In genomic region chr14:91149462-91149861, GRCh38 we compare ENCODE assay signal across 10 cellular contexts. TPM values are rescaled to one million over a fixed set of nuclear protein-coding genes. Genes with fewer than 3 reads are reported as not detected.
DNase-seq lines count a peak whose midpoint lies in the region; TF ChIP-seq lines count a peak whose summit lies in the region.
"Had no signal": no experiment of that assay in that cellular context is flagged by ENCODE, and none has a peak within 500 bp of the region (broad histone marks: within the 10 kb centered on the region; RNA-seq: fewer than 3 reads in every experiment).

No MANE protein-coding gene starts in this region.

- H3K4me3 Mint-ChIP-seq in neural progenitor cell = no peak overlapping the region
- H3K4me3 Mint-ChIP-seq: CD4-positive, CD25-positive, alpha-beta regulatory T cell; mesothelial cell of epicardium had no signal

- no peaks in the 10 kb centered on the region for H3K9me3 Mint-ChIP-seq in neural progenitor cell
- H3K9me3 Mint-ChIP-seq: CD4-positive, CD25-positive, alpha-beta regulatory T cell; mesothelial cell of epicardium had no signal

- H3K79me2 ChIP-seq in mammary epithelial cell (ENCODE audit: insufficient read depth, low read length) (no peaks in the 10 kb centered on the region), neural progenitor cell (ENCODE audit: low read depth) (no peaks in the 10 kb centered on the region)

- TF ChIP-seq POLR2A in uterus (IDR thresholded peaks at IDR 0.05) = no peak

- H3F3A ChIP-seq in neural progenitor cell (ENCODE audit: low read depth) = no peaks in the 10 kb centered on the region

- WGBS in mammary epithelial cell (ENCODE audit: low coverage, missing lambda C conversion rate) = 2% methylated on average over 6 of the region's 6 CpGs
- WGBS in liver = 15% methylated on average over 6 of the region's 6 CpGs

- peaks cover 4% of the 10 kb centered on the region for H3K4me1 Mint-ChIP-seq in neural progenitor cell

- peaks cover 5% of the 10 kb centered on the region for H3K36me3 Mint-ChIP-seq in neural progenitor cell

- H3K27ac ChIP-seq in mammary epithelial cell (ENCODE audit: insufficient read depth, low read depth, low read length) = peak overlapping the region; percentile 42
- peak overlapping the region; percentile 63 to 89 for H3K27ac ChIP-seq in liver (ENCODE audit: low read depth in 1 of 2, low read length in 2 of 2)
- H3K27ac ChIP-seq in uterus = peak overlapping the region; percentile 48 to 79
- H3K27ac ChIP-seq in neural progenitor cell = no peak overlapping the region

- TF ChIP-seq CTCF in mammary epithelial cell (conservative IDR thresholded peaks at IDR 0.05 in 1 of 2, IDR thresholded peaks at IDR 0.05 in 1 of 2; ENCODE audit: extremely low read depth in 1 of 2, insufficient read depth in 1 of 2, low read depth in 1 of 2, low read length in 2 of 2) (no peak), liver (IDR thresholded peaks at IDR 0.05; ENCODE audit: low read depth, low read length, missing input control) (no peak), uterus (IDR thresholded peaks at IDR 0.05) (no peak), neural progenitor cell (IDR thresholded peaks at IDR 0.05) (no peak)

- no TSS peak for BruUV-seq in mammary epithelial cell (replicated peaks; lab: Mats Ljungman, UMichigan)

- in situ Hi-C loops in mammary epithelial cell (cut with MboI; ENCODE audit: low sequenced_read_pairs in 2 of 2) = loop anchor here (10.0 kb wide), 1 partner anchor 245 kb away; no protein-coding TSS in a partner anchor

- H3K36me3 ChIP-seq in mammary epithelial cell (ENCODE audit: insufficient read depth, low read length) (peaks cover 1% of the 10 kb centered on the region), liver (ENCODE audit: control insufficient read depth in 4 of 4, insufficient read depth in 3 of 4, low read depth in 1 of 4, low read length in 3 of 4) (peaks cover 0 to 6% (median 3%) of the 10 kb centered on the region in 4 donors), uterus (no peaks in the 10 kb centered on the region), neural progenitor cell (no peaks in the 10 kb centered on the region)

- peak in 1 of 2 donors; percentile 25 for TF ChIP-seq RAD21 in liver (IDR thresholded peaks at IDR 0.05)

- DNase-seq in SIG-M5 treated with dmso at 0.1 percent for 504 hours (lab: John Stamatoyannopoulos, UW; ENCODE audit: unreplicated experiment) (peak; percentile 80), SIG-M5 (lab: John Stamatoyannopoulos, UW) (no peak), mammary epithelial cell (peak; percentile 98), uterus (peak; percentile 66 to 77), NCI-H2171 (lab: John Stamatoyannopoulos, UW) (no peak), neural progenitor cell (ENCODE audit: low spot score) (no peak), KG1 (lab: John Stamatoyannopoulos, UW) (no peak)
- DNase-seq: CD4-positive, CD25-positive, alpha-beta regulatory T cell had no signal

- H3K9me3 ChIP-seq in mammary epithelial cell (replicated peaks; ENCODE audit: insufficient read depth, low read length) (no peaks in the 10 kb centered on the region), liver (ENCODE audit: control insufficient read depth in 4 of 4, low read length in 3 of 4) (no peaks in the 10 kb centered on the region), uterus (no peaks in the 10 kb centered on the region), neural progenitor cell (ENCODE audit: low read depth) (no peaks in the 10 kb centered on the region)

- H3K4me2 ChIP-seq in mammary epithelial cell (ENCODE audit: insufficient read depth, low read depth, low read length) (no peak overlapping the region), neural progenitor cell (no peak overlapping the region)

- CTCF ChIA-PET in mammary epithelial cell (lab: Charles Lee; ENCODE audit: low non-redundant PET) = no interaction called here

- H3K27me3 Mint-ChIP-seq in neural progenitor cell (ENCODE audit: insufficient read depth, low read depth) = no peaks in the 10 kb centered on the region
- H3K27me3 Mint-ChIP-seq: CD4-positive, CD25-positive, alpha-beta regulatory T cell had no signal

- no peak overlapping the region for H3K27ac Mint-ChIP-seq in neural progenitor cell
- H3K27ac Mint-ChIP-seq: CD4-positive, CD25-positive, alpha-beta regulatory T cell; mesothelial cell of epicardium had no signal

- dilution Hi-C loops in mammary epithelial cell (cut with HindIII; ENCODE audit: low sequenced_read_pairs) = loop anchor here (5.0 kb wide), 3 partner anchors 68 to 242 kb away; no protein-coding TSS in a partner anchor

- H3K9ac ChIP-seq in mammary epithelial cell (ENCODE audit: insufficient read depth, low read length) (no peak overlapping the region), liver (ENCODE audit: low read depth in 1 of 2, low read length in 2 of 2) (no peak overlapping the region), neural progenitor cell (no peak overlapping the region)

- H2AFZ ChIP-seq in mammary epithelial cell (ENCODE audit: low read depth, low read length) (no peak overlapping the region), neural progenitor cell (replicated peaks) (no peak overlapping the region)

- intact Hi-C loops in mammary epithelial cell (cut with micrococcal nuclease) (loop anchor here (10.0 kb wide), 1 partner anchor 165 kb away; no protein-coding TSS in a partner anchor), uterus (cut with DNase I; ENCODE audit: low total_unique reads) (no loop called here)

- no peaks in the 10 kb centered on the region for H3K27me3 ChIP-seq in mammary epithelial cell (ENCODE audit: insufficient read depth, low read length)
- H3K27me3 ChIP-seq in liver (ENCODE audit: control insufficient read depth in 4 of 4, insufficient read depth in 4 of 4, low read length in 3 of 4) = no peaks in the 10 kb centered on the region
- no peaks in the 10 kb centered on the region for H3K27me3 ChIP-seq in uterus
- H3K27me3 ChIP-seq in neural progenitor cell = no peaks in the 10 kb centered on the region

- H4K20me1 ChIP-seq in mammary epithelial cell (ENCODE audit: insufficient read depth, low read length) (no peaks in the 10 kb centered on the region), neural progenitor cell (ENCODE audit: low read depth) (no peaks in the 10 kb centered on the region)

- H3K4me3 ChIP-seq in mammary epithelial cell (replicated peaks in 1 of 3; ENCODE audit: insufficient read depth in 1 of 3, low read depth in 2 of 3, low read length in 3 of 3) (no peak overlapping the region), liver (ENCODE audit: low read depth in 1 of 3, low read length in 3 of 3) (no peak overlapping the region), uterus (no peak overlapping the region), neural progenitor cell (no peak overlapping the region)

- peaks cover 12% of the 10 kb centered on the region for H3K4me1 ChIP-seq in mammary epithelial cell (ENCODE audit: insufficient read depth, low read length)
- peaks cover 6 to 31% (median 20%) of the 10 kb centered on the region in 4 donors for H3K4me1 ChIP-seq in liver (ENCODE audit: control insufficient read depth in 4 of 4, insufficient read depth in 4 of 4, low read length in 3 of 4)
- peaks cover 0 to 2% of the 10 kb centered on the region in 2 donors for H3K4me1 ChIP-seq in uterus
- H3K4me1 ChIP-seq in neural progenitor cell = peaks cover 3% of the 10 kb centered on the region

TF ChIP-seq in liver, 16 proteins besides CTCF, POLR2A, EP300 and RAD21 (continues in another document):
- TF ChIP-seq HNF4G (IDR thresholded peaks at IDR 0.05) (peak; percentile 81), EGR1 (IDR thresholded peaks at IDR 0.05; ENCODE audit: low read depth in 2 of 2) (peak in 1 of 2 donors; percentile 58), NR2F2 (IDR thresholded peaks at IDR 0.05) (peak; percentile 76), MAX (IDR thresholded peaks at IDR 0.05) (peak; percentile 89), ZBTB33 (IDR thresholded peaks at IDR 0.05) (peak; percentile 88)

RNA-seq across cellular contexts. Expression of gene DGLUCY, which starts 35.6 kb away (rescaled TPM):
- total RNA-seq in mammary epithelial cell (10 to 100 TPM; 38.0 to 41.1 TPM), liver (10 to 100 TPM; 26.1 to 58.1 TPM), uterus (10 to 100 TPM; 14.7 to 81.5 (median 61.6) TPM), neural progenitor cell (ENCODE audit: low replicate concordance) (17.0 and 47.2 TPM in 2 replicates)
- polyA plus RNA-seq in mammary epithelial cell (17.9 TPM), liver (10 to 100 TPM; 17.9 to 23.6 TPM)
- polyA minus RNA-seq in mammary epithelial cell = 33.6 TPM

Comparison
In these comparisons a context has a peak if more than half of its experiments do, and no peak if none do; other contexts are left out.
1. DNase-seq: peak in SIG-M5 treated with dmso at 0.1 percent for 504 hours (single experiment), mammary epithelial cell (single experiment) and uterus (2 of 2); none in SIG-M5 (single experiment), NCI-H2171 (single experiment), neural progenitor cell (single experiment) and KG1 (single experiment).